Comparison of ENCODE assay signal across 8 cellular contexts in the genomic region with DNA sequence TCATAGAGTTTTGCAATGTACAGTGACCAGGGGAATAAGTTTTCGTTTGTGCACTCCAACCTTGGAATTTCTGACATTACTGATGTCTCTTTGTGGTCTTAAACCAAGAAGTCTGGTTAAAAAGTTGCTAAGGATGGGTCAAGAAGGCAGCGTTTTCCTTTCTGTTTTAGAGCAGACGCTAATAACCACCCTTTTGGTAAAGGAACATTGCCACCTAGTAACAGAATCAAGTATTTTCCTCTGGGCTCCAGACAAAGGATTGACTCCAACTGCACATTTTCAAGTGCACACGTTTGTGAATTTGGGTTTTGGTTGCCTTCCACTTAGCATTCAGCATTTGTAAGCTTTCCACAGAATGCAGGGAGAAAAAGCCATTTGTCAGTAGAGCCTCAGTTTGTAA. TPM values are rescaled to one million over a fixed set of nuclear protein-coding genes. Genes with fewer than 3 reads are reported as not detected.
DNase-seq lines count a peak whose midpoint lies in the region; ATAC-seq, FAIRE-seq and TF ChIP-seq lines count a peak whose summit lies in the region.

No MANE protein-coding gene starts in this region.

- H3K9me3 Mint-ChIP-seq in activated CD8-positive, alpha-beta T cell treated with anti-CD3 and anti-CD28 coated beads for 36 hours: no peaks in the 10 kb centered on the region

- no peak overlapping the region for H3K27ac Mint-ChIP-seq in activated CD8-positive, alpha-beta T cell treated with anti-CD3 and anti-CD28 coated beads for 36 hours

- BruUV-seq in HepG2 (replicated peaks; lab: Mats Ljungman, UMichigan): no TSS peak

- H4K20me1 ChIP-seq in HepG2 (ENCODE audit: insufficient read depth, low read length): no peaks in the 10 kb centered on the region

- TF ChIP-seq RAD21 in HepG2 (CRISPR knock-in tag; IDR thresholded peaks at IDR 0.05): no peak

- peak; percentile 55 for TF ChIP-seq CTCF in activated CD8-positive, alpha-beta T cell treated with anti-CD3 and anti-CD28 coated beads for 36 hours (IDR thresholded peaks at IDR 0.05)
- peak; percentile 44; the same call in 1 of the 2 replicates for TF ChIP-seq CTCF in HepG2 (CRISPR knock-in tag; IDR thresholded peaks at IDR 0.05)
- no peak for TF ChIP-seq CTCF in lower leg skin (IDR thresholded peaks at IDR 0.05)

- peaks cover 1 to 9% of the 10 kb centered on the region in 2 experiments; a peak in 1 of 5 replicates for H3K27me3 ChIP-seq in HepG2 (ENCODE audit: control insufficient read depth in 1 of 2, insufficient read depth in 2 of 2, low read length in 2 of 2)

- peaks cover 35% of the 10 kb centered on the region for H3K4me1 Mint-ChIP-seq in activated CD8-positive, alpha-beta T cell treated with anti-CD3 and anti-CD28 coated beads for 36 hours (ENCODE audit: low read depth)

- no peak overlapping the region for H3K4me3 Mint-ChIP-seq in activated CD8-positive, alpha-beta T cell treated with anti-CD3 and anti-CD28 coated beads for 36 hours

- no peak for TF ChIP-seq EP300 in HepG2 (IDR thresholded peaks at IDR 0.05; ENCODE audit: low read depth in 2 of 2, low read length in 2 of 2)
- no peak for TF ChIP-seq EP300 in HepG2 (CRISPR knock-in tag; IDR thresholded peaks at IDR 0.05; ENCODE audit: borderline replicate concordance)

- peak overlapping the region; percentile 62 for H3K4me2 ChIP-seq in HepG2 (ENCODE audit: low read depth, low read length)

- no peaks in the 10 kb centered on the region for H3K27me3 Mint-ChIP-seq in activated CD8-positive, alpha-beta T cell treated with anti-CD3 and anti-CD28 coated beads for 36 hours

- no peaks in the 10 kb centered on the region for H3K4me1 ChIP-seq in HepG2 (ENCODE audit: insufficient read depth, low read length)

- CTCF ChIA-PET in activated CD8-positive, alpha-beta T cell treated with anti-CD3 and anti-CD28 coated beads for 36 hours (lab: Charles Lee): interaction anchor here (0.7 to 2.3 kb wide), 4 partner anchors 11 to 178 kb away, joined by 3 to 8 read pairs (median 4); no protein-coding TSS in a partner anchor
- CTCF ChIA-PET in HepG2 (lab: Yijun Ruan, JAX; ENCODE audit: low intra/inter-chr PET ratio, low total read pairs): no interaction called here

- peak; percentile 44 for ATAC-seq in HG02678 (IDR thresholded peaks at IDR 0.05; ENCODE audit: unreplicated experiment)
- ATAC-seq in activated CD8-positive, alpha-beta T cell treated with anti-CD3 and anti-CD28 coated beads for 36 hours: peak; percentile 49
- peak; percentile 77 for ATAC-seq in HepG2

- H3K9ac ChIP-seq in HepG2 (ENCODE audit: insufficient read depth, low read depth, low read length): no peak overlapping the region

- DNase-seq in DMS114 treated with DMSO at 0.1 percent for 48 hours (lab: John Stamatoyannopoulos, UW; ENCODE audit: unreplicated experiment) (peak; percentile 28), HepG2 (ENCODE audit: low spot score) (peak; percentile 5), lower leg skin (ENCODE audit: low spot score in 2 of 2) (no peak), urothelium cell line (ENCODE audit: low spot score) (no peak), NCI-H2029 treated with DMSO at 0.1 percent for 48 hours (lab: John Stamatoyannopoulos, UW) (no peak)
- no peak for DNase-seq in activated CD8-positive, alpha-beta T cell treated with anti-CD3 and anti-CD28 coated beads for 36 hours
- DNase-seq in effector CD8-positive, alpha-beta T cell (lab: John Stamatoyannopoulos, UW): no peak

- no peaks in the 10 kb centered on the region for H3K36me3 ChIP-seq in HepG2 (replicated peaks in 1 of 2; ENCODE audit: control insufficient read depth in 1 of 2, insufficient read depth in 2 of 2, low read length in 2 of 2)

- H3K9me3 ChIP-seq in HepG2 (ENCODE audit: low read length): no peaks in the 10 kb centered on the region

- H3K36me3 Mint-ChIP-seq in activated CD8-positive, alpha-beta T cell treated with anti-CD3 and anti-CD28 coated beads for 36 hours (ENCODE audit: low read depth): no peaks in the 10 kb centered on the region

- no peak overlapping the region for H3K4me3 ChIP-seq in HepG2 (replicated peaks in 1 of 3; ENCODE audit: insufficient read depth in 1 of 3, low read depth in 2 of 3, low read length in 3 of 3)
- no peak overlapping the region for H3K4me3 ChIP-seq in lower leg skin (ENCODE audit: low read depth, poor library complexity, severe bottlenecking)

- 13% methylated on average over 4 of the region's 4 CpGs for WGBS in HepG2 (ENCODE audit: low lambda C conversion rate)
- 17 to 19% methylated on average over 4 of the region's 4 CpGs for WGBS in lower leg skin, 2 donors

- H3K27ac ChIP-seq in HepG2 (ENCODE audit: extremely low read length, insufficient read depth, low read length): no peak overlapping the region

- POLR2A ChIA-PET in activated CD8-positive, alpha-beta T cell treated with anti-CD3 and anti-CD28 coated beads for 36 hours (lab: Charles Lee): no interaction called here
- POLR2A ChIA-PET in HepG2 (lab: Yijun Ruan, JAX): no interaction called here

- intact Hi-C loops in activated CD8-positive, alpha-beta T cell treated with anti-CD3 and anti-CD28 coated beads for 36 hours (cut with micrococcal nuclease): loop anchor here (5.0 kb wide), 2 partner anchors 81 to 236 kb away; no protein-coding TSS in a partner anchor
- intact Hi-C loops in HepG2 (cut with micrococcal nuclease; ENCODE audit: unreplicated experiment) (no loop called here), lower leg skin (cut with DNase I; ENCODE audit: low total_unique reads) (no loop called here)

- H3K79me2 ChIP-seq in HepG2 (ENCODE audit: insufficient read depth, low read length): no peaks in the 10 kb centered on the region

- peak; percentile 51 for FAIRE-seq in HepG2 (lab: Jason Lieb, UNC)
- FAIRE-seq in urothelium cell line (lab: Jason Lieb, UNC): no peak

- no peak overlapping the region for H2AFZ ChIP-seq in HepG2 (ENCODE audit: low read length)

- in situ Hi-C loops in HepG2 (cut with HindIII; ENCODE audit: extremely low pct_ligation_motif_present, low pct_unique_long_range_greater_than_20kb): loop anchor here (10.0 kb wide), 1 partner anchor 179 kb away; a partner anchor contains a TSS

- TF ChIP-seq POLR2A in HepG2 (IDR thresholded peaks at IDR 0.05; ENCODE audit: insufficient read depth in 1 of 2, low read depth in 2 of 2, low read length in 2 of 2) (no peak), lower leg skin (IDR thresholded peaks at IDR 0.05) (no peak)

TF ChIP-seq in HepG2, 621 proteins besides CTCF, POLR2A, EP300 and RAD21:
- TF ChIP-seq STAG1 (CRISPR knock-in tag; IDR thresholded peaks at IDR 0.05): peak; percentile 52
- TF ChIP-seq, protein P1, sequence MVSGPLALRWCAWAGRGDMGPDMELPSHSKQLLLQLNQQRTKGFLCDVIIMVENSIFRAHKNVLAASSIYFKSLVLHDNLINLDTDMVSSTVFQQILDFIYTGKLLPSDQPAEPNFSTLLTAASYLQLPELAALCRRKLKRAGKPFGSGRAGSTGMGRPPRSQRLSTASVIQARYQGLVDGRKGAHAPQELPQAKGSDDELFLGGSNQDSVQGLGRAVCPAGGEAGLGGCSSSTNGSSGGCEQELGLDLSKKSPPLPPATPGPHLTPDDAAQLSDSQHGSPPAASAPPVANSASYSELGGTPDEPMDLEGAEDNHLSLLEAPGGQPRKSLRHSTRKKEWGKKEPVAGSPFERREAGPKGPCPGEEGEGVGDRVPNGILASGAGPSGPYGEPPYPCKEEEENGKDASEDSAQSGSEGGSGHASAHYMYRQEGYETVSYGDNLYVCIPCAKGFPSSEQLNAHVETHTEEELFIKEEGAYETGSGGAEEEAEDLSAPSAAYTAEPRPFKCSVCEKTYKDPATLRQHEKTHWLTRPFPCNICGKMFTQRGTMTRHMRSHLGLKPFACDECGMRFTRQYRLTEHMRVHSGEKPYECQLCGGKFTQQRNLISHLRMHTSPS (CRISPR knock-in tag; IDR thresholded peaks at IDR 0.05; ENCODE audit: low read depth): no peak

RNA-seq across cellular contexts. Expression of a gene that starts 22.2 kb away (rescaled TPM):
- 10 to 100 TPM; 37.7 to 40.8 TPM for total RNA-seq in activated CD8-positive, alpha-beta T cell treated with anti-CD3 and anti-CD28 coated beads for 36 hours
- 30.8 and 38.3 TPM in 2 replicates for total RNA-seq in HepG2 (2016; rRNA removed; fragmentation: Illumina TruSeq; extraction: Trizol)
- total RNA-seq in HepG2 (2016; cell fraction: cytosol; rRNA removed; fragmentation: Illumina TruSeq; extraction: Trizol; ENCODE audit: low read depth): 2.6 and 2.7 TPM in 2 replicates
- total RNA-seq in HepG2 (2016; cell fraction: insoluble cytoplasmic fraction; rRNA removed; fragmentation: Illumina TruSeq; extraction: Trizol): 31.0 and 36.1 TPM in 2 replicates
- 13.2 and 13.7 TPM in 2 replicates for total RNA-seq in HepG2 (2016; cell fraction: membrane; rRNA removed; fragmentation: Illumina TruSeq; extraction: Trizol)
- 30.7 and 32.0 TPM in 2 replicates for total RNA-seq in HepG2 (2016; cell fraction: nucleus; rRNA removed; fragmentation: Illumina TruSeq; extraction: Trizol)
- 4.0 and 5.1 TPM in 2 replicates for polyA plus RNA-seq in HepG2 (2011; rRNA removed)
- polyA plus RNA-seq in HepG2 (2011; cell fraction: cytosol; rRNA removed): 2.1 and 2.8 TPM in 2 replicates
- polyA plus RNA-seq in HepG2 (2011; cell fraction: nucleus; rRNA removed): 4.8 and 5.6 TPM in 2 replicates
- polyA plus RNA-seq in HepG2 (2012): 5.0 and 9.6 TPM in 2 replicates
- polyA plus RNA-seq in HepG2 (2016; cell fraction: cytosol; fragmentation: Illumina TruSeq; extraction: Trizol; ENCODE audit: low read depth): 1.9 and 2.3 TPM in 2 replicates
- polyA plus RNA-seq in HepG2 (2016; cell fraction: insoluble cytoplasmic fraction; fragmentation: Illumina TruSeq; extraction: Trizol; ENCODE audit: low read depth): 22.9 and 23.5 TPM in 2 replicates
- 5.8 and 7.0 TPM in 2 replicates for polyA plus RNA-seq in HepG2 (2016; cell fraction: membrane; fragmentation: Illumina TruSeq; extraction: Trizol; ENCODE audit: low read depth)
- polyA plus RNA-seq in HepG2 (2016; cell fraction: nucleus; fragmentation: Illumina TruSeq; extraction: Trizol; ENCODE audit: insufficient read depth, low read depth): 30.4 and 34.3 TPM in 2 replicates
- 9.1 and 10.5 TPM in 2 replicates for polyA minus RNA-seq in HepG2 (2011; rRNA and poly(A)+ RNA removed; ENCODE audit: low replicate concordance)
- polyA minus RNA-seq in HepG2 (2011; cell fraction: cytosol; rRNA and poly(A)+ RNA removed): 6.1 and 6.5 TPM in 2 replicates
- polyA minus RNA-seq in HepG2 (2011; cell fraction: nucleus; rRNA and poly(A)+ RNA removed): 23.4 and 25.1 TPM in 2 replicates
- total RNA-seq in lower leg skin: 10 to 100 TPM in 1 of 4 donors, 1 to 10 TPM in 3; 5.9 to 10.7 (median 7.7) TPM

Comparison
In these comparisons a context has a peak if more than half of its experiments do, and no peak if none do; other contexts are left out.
1. DNase-seq: peak in DMS114 treated with DMSO at 0.1 percent for 48 hours (single experiment) and HepG2 (single experiment); none in activated CD8-positive, alpha-beta T cell treated with anti-CD3 and anti-CD28 coated beads for 36 hours (single experiment), lower leg skin (0 of 2), urothelium cell line (single experiment), NCI-H2029 treated with DMSO at 0.1 percent for 48 hours (single experiment) and effector CD8-positive, alpha-beta T cell (single experiment).
2. CTCF ChIP-seq: peak in activated CD8-positive, alpha-beta T cell treated with anti-CD3 and anti-CD28 coated beads for 36 hours (single experiment) and HepG2 (single experiment); none in lower leg skin (0 of 3).
3. Peak in every context shown above with its lines, with median percentiles within 50 percentile points of each other: ATAC-seq.